In the genomic region with DNA sequence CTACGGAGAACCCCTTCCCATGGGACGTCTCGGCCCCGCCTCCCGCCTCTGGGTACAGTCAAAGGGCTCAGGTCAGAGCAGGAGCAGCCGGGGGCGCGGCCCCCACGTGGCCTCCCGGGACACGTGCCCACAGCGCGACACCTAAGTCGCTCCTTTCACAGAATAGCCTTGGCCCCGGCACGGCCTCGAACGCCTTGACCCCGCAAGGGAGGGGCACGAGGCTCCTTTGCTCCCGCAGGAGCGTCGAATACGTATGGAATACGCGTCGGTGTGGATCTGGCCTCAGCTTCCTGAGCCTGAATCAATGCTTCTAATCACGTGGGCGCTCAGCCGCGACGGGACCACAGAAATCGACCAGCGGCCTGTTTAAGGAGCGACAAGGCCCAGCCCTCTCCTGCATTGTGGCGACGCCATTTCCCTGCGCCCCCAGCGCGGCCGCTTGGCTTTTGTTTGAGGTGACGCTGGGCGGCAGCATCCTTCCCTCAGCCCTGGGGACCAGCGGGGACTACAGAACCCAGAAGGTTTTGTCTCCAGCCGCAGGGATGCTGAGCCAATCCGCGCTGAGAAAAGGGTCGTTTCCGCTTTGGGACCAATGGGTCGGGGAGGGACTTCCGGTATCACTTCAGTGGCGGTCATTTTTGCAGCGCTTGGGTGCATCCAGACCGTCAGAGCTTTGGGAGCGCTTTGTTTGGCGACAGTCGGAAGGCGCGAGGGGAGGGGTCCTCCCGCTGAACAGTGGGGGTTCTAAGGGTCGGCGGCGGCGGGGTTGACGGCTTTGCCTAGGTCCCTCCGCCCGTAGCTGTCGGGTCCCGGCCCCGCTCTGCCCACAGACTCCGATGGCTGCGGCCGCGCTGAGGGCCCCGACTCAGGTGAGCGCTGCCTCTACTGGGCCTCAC, we compare ENCODE assay signal across 8 cellular contexts. TPM values are rescaled to one million over a fixed set of nuclear protein-coding genes. Genes with fewer than 3 reads are reported as not detected.
DNase-seq lines count a peak whose midpoint lies in the region; ATAC-seq, FAIRE-seq and TF ChIP-seq lines count a peak whose summit lies in the region.

Gene ZIK1 (plus strand): TSS at position 625 of the 896 bp plus-strand sequence. CDS start 212 bp downstream, at position 837.

- intact Hi-C loops in Calu3 (cut with micrococcal nuclease; ENCODE audit: unreplicated experiment): no loop called here

- DNase-seq in GM18507 (ENCODE audit: extremely low spot score, insufficient read length, low read depth) (peak; percentile 69), activated gamma-delta T cell (lab: John Stamatoyannopoulos, UW) (peak; percentile 47), foreskin fibroblast (peak; percentile 94 to 97), Calu3 (no peak)
- DNase-seq in natural killer cell treated with Interleukin-12 subunit alpha and Interleukin-12 subunit beta and Interleukin-15 and Interleukin-18, amount 100 ng/mL, for 72 hours (ENCODE audit: low spot score): peak; percentile 91

- no peaks in the 10 kb centered on the region for H3K27me3 Mint-ChIP-seq in natural killer cell treated with Interleukin-12 subunit alpha and Interleukin-12 subunit beta and Interleukin-15 and Interleukin-18, amount 100 ng/mL, for 72 hours
- no peaks in the 10 kb centered on the region for H3K27me3 Mint-ChIP-seq in stimulated activated memory B cell treated with anti-CD40 and anti-IgM and Interleukin-4, amounts not matched to agents 10 μg/mL and 1 μg/mL and 100 μg/mL, for 72 hours
- H3K27me3 Mint-ChIP-seq in Calu3 (ENCODE audit: unreplicated experiment): no peaks in the 10 kb centered on the region

- H3K4me3 Mint-ChIP-seq in natural killer cell treated with Interleukin-12 subunit alpha and Interleukin-12 subunit beta and Interleukin-15 and Interleukin-18, amount 100 ng/mL, for 72 hours: peak within 1 kb of the TSS; percentile 91
- peak within 1 kb of the TSS; percentile 91 for H3K4me3 Mint-ChIP-seq in stimulated activated memory B cell treated with anti-CD40 and anti-IgM and Interleukin-4, amounts not matched to agents 10 μg/mL and 1 μg/mL and 100 μg/mL, for 72 hours
- no peak within 1 kb of the TSS for H3K4me3 Mint-ChIP-seq in Calu3 (ENCODE audit: low read depth, unreplicated experiment)

- no peak for TF ChIP-seq CTCF in foreskin fibroblast (IDR thresholded peaks at IDR 0.05; ENCODE audit: low read depth, low read length)
- no peak for TF ChIP-seq CTCF in Calu3 (IDR thresholded peaks at IDR 0.05; ENCODE audit: unreplicated experiment)

- H3K9me3 Mint-ChIP-seq in natural killer cell treated with Interleukin-12 subunit alpha and Interleukin-12 subunit beta and Interleukin-15 and Interleukin-18, amount 100 ng/mL, for 72 hours: peaks cover 27% of the 10 kb centered on the region
- peaks cover 34% of the 10 kb centered on the region for H3K9me3 Mint-ChIP-seq in stimulated activated memory B cell treated with anti-CD40 and anti-IgM and Interleukin-4, amounts not matched to agents 10 μg/mL and 1 μg/mL and 100 μg/mL, for 72 hours
- peaks cover 22% of the 10 kb centered on the region for H3K9me3 Mint-ChIP-seq in Calu3 (ENCODE audit: low read depth, unreplicated experiment)

- H3K36me3 Mint-ChIP-seq in natural killer cell treated with Interleukin-12 subunit alpha and Interleukin-12 subunit beta and Interleukin-15 and Interleukin-18, amount 100 ng/mL, for 72 hours: peaks cover 61% of the 10 kb centered on the region
- peaks cover 45% of the 10 kb centered on the region for H3K36me3 Mint-ChIP-seq in stimulated activated memory B cell treated with anti-CD40 and anti-IgM and Interleukin-4, amounts not matched to agents 10 μg/mL and 1 μg/mL and 100 μg/mL, for 72 hours
- peaks cover 2% of the 10 kb centered on the region for H3K36me3 Mint-ChIP-seq in Calu3 (ENCODE audit: insufficient read depth, unreplicated experiment)

- peak; percentile 71 for ATAC-seq in HG03097 (IDR thresholded peaks at IDR 0.05; ENCODE audit: low FRiP score, unreplicated experiment)
- ATAC-seq in natural killer cell treated with Interleukin-12 subunit alpha and Interleukin-12 subunit beta and Interleukin-15 and Interleukin-18, amount 100 ng/mL, for 72 hours: peak; percentile 87 to 96
- ATAC-seq in stimulated activated memory B cell treated with anti-CD40 and anti-IgM and Interleukin-4, amounts not matched to agents 10 μg/mL and 1 μg/mL and 100 μg/mL, for 72 hours: peak; percentile 97

- FAIRE-seq in GM18507 (lab: Jason Lieb, UNC): peak; percentile 94

- CTCF ChIA-PET in Calu3 (lab: Charles Lee): no interaction called here

- H3K4me3 ChIP-seq in foreskin fibroblast (ENCODE audit: low read depth in 1 of 2, low read length in 2 of 2): peak within 1 kb of the TSS; percentile 68 to 72

- no TSS peak for BruUV-seq in Calu3 (replicated peaks; lab: Mats Ljungman, UMichigan)

- H3K4me1 Mint-ChIP-seq in natural killer cell treated with Interleukin-12 subunit alpha and Interleukin-12 subunit beta and Interleukin-15 and Interleukin-18, amount 100 ng/mL, for 72 hours (ENCODE audit: low read depth in 2 of 2): peaks cover 5 to 13% of the 10 kb centered on the region in 2 donors
- peaks cover 31% of the 10 kb centered on the region for H3K4me1 Mint-ChIP-seq in stimulated activated memory B cell treated with anti-CD40 and anti-IgM and Interleukin-4, amounts not matched to agents 10 μg/mL and 1 μg/mL and 100 μg/mL, for 72 hours
- H3K4me1 Mint-ChIP-seq in Calu3 (ENCODE audit: low read depth, unreplicated experiment): no peaks in the 10 kb centered on the region

- peak within 1 kb of the TSS; percentile 41 to 80 for H3K27ac Mint-ChIP-seq in natural killer cell treated with Interleukin-12 subunit alpha and Interleukin-12 subunit beta and Interleukin-15 and Interleukin-18, amount 100 ng/mL, for 72 hours
- H3K27ac Mint-ChIP-seq in stimulated activated memory B cell treated with anti-CD40 and anti-IgM and Interleukin-4, amounts not matched to agents 10 μg/mL and 1 μg/mL and 100 μg/mL, for 72 hours: peak within 1 kb of the TSS; percentile 94
- no peak within 1 kb of the TSS for H3K27ac Mint-ChIP-seq in Calu3 (ENCODE audit: unreplicated experiment)

TF ChIP-seq in PFSK-1, 5 proteins besides CTCF, POLR2A, EP300 and RAD21:
- TF ChIP-seq POLR2AphosphoS5 (IDR thresholded peaks at IDR 0.05; ENCODE audit: low read depth, low read length): no peak
- peak; percentile 68; the same call in 1 of the 2 replicates for TF ChIP-seq TAF1 (IDR thresholded peaks at IDR 0.05; ENCODE audit: borderline replicate concordance, insufficient read depth, low read length)

RNA-seq across cellular contexts. Expression of gene ZIK1, which starts in this region (rescaled TPM):
- 1.3 TPM for polyA plus RNA-seq in PFSK-1 (2012; ENCODE audit: insufficient read length, low read depth)
- total RNA-seq in natural killer cell treated with Interleukin-12 subunit alpha and Interleukin-12 subunit beta and Interleukin-15 and Interleukin-18, amount 100 ng/mL, for 72 hours: 1 to 10 TPM; 4.8 to 5.5 TPM
- total RNA-seq in Calu3 (2022): not detected in 2 replicates
